22 cellular contexts compared by ENCODE assay signal in genomic region chr7:87356448-87356847, GRCh38.
"Had no signal": no experiment of that assay in that cellular context is flagged by ENCODE, and none has a peak within 500 bp of the region (broad histone marks: within the 10 kb centered on the region; RNA-seq: fewer than 3 reads in every experiment).

No MANE protein-coding gene starts in this region.

- H3K27ac ChIP-seq: colonic mucosa, lower lobe of right lung, ovary, psoas muscle, sigmoid colon, stomach, testis, tibial artery had no signal

- DNase-seq: colonic mucosa; effector CD8-positive, alpha-beta T cell; head of caudate nucleus; left ventricle myocardium superior; lower lobe of right lung; natural killer cell; occipital lobe; ovary; posterior cingulate gyrus; psoas muscle; right cardiac atrium; sigmoid colon; stimulated activated CD4-positive, alpha-beta T cell treated with anti-CD3 and anti-CD28 coated beads, Interleukin-2, amount 100 ng/mL, for 24 hours; stimulated activated CD4-positive, alpha-beta T cell treated with anti-CD3 and anti-CD28 coated beads, Interleukin-4, amount 100 ng/mL, for 24 hours; stimulated activated naive CD4-positive, alpha-beta T cell treated with Interleukin-2 at 50 U/mL for 16 hours; stomach; testis; tibial artery had no signal

- H3K27ac Mint-ChIP-seq: dendritic cell treated with granulocyte-macrophage colony-stimulating factor and Interleukin-4, amounts not matched to agents 40 ng/mL and 50 ng/mL, for 4 days; memory B cell; natural killer cell; stimulated activated effector memory CD8-positive, alpha-beta T cell treated with anti-CD3 and anti-CD28 coated beads, Interleukin-12 subunit alpha, Interleukin-12 subunit beta, amount 100 ng/mL, for 72 hours; type B pancreatic cell had no signal

- H3K4me3 ChIP-seq: colonic mucosa, lower lobe of right lung, ovary, psoas muscle, sigmoid colon, stomach, testis, tibial artery had no signal

- H3K4me1 ChIP-seq: colonic mucosa, lower lobe of right lung, sigmoid colon, stomach, testis, tibial artery had no signal

- H3K9me3 ChIP-seq: colonic mucosa, ovary, psoas muscle, sigmoid colon, testis, tibial artery had no signal

- ATAC-seq: left ventricle myocardium superior; lower lobe of right lung; natural killer cell; psoas muscle; right cardiac atrium; stimulated activated effector memory CD8-positive, alpha-beta T cell treated with anti-CD3 and anti-CD28 coated beads, Interleukin-12 subunit alpha, Interleukin-12 subunit beta, amount 100 ng/mL, for 72 hours had no signal

- H3K36me3 ChIP-seq: colonic mucosa, ovary had no signal

- H3K9me3 Mint-ChIP-seq: natural killer cell, type B pancreatic cell had no signal

- H3K4me3 Mint-ChIP-seq: dendritic cell treated with granulocyte-macrophage colony-stimulating factor and Interleukin-4, amounts not matched to agents 40 ng/mL and 50 ng/mL, for 4 days; memory B cell; natural killer cell; stimulated activated effector memory CD8-positive, alpha-beta T cell treated with anti-CD3 and anti-CD28 coated beads, Interleukin-12 subunit alpha, Interleukin-12 subunit beta, amount 100 ng/mL, for 72 hours; type B pancreatic cell had no signal

- H3K27me3 ChIP-seq: colonic mucosa, ovary, sigmoid colon, stomach, testis, tibial artery had no signal

- H3K27me3 Mint-ChIP-seq: dendritic cell treated with granulocyte-macrophage colony-stimulating factor and Interleukin-4, amounts not matched to agents 40 ng/mL and 50 ng/mL, for 4 days; memory B cell; type B pancreatic cell had no signal

- H3K4me1 Mint-ChIP-seq: memory B cell; natural killer cell; stimulated activated effector memory CD8-positive, alpha-beta T cell treated with anti-CD3 and anti-CD28 coated beads, Interleukin-12 subunit alpha, Interleukin-12 subunit beta, amount 100 ng/mL, for 72 hours had no signal
